24 cellular contexts compared by ENCODE assay signal in the genomic region with DNA sequence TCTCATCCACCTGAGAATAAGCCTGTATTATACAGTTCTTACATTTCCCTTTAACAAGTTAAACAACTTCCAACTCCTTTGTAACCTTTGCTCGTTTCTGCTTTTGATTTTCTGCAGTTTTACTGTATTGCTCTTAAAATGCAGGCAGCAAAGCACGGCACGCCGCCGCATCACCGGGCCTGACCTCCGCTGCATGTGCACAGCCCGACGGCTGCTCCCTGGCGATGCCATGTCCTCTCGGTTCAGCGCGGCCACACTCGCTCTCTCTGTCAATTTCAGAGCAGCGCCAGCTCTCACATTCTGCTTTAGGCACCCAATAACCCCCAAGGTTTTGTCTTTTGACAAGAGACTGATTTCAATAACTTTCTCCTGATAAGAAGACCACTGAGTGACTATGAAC.
"Had no signal": no experiment of that assay in that cellular context is flagged by ENCODE, and none has a peak within 500 bp of the region (broad histone marks: within the 10 kb centered on the region; RNA-seq: fewer than 3 reads in every experiment).

No MANE protein-coding gene starts in this region.

- H3K36me3 ChIP-seq: esophagus muscularis mucosa, gastroesophageal sphincter, heart left ventricle, left lung, lower lobe of right lung had no signal

- DNase-seq: dermis blood vessel endothelial cell; effector CD4-positive, alpha-beta T cell; effector memory CD4-positive, alpha-beta T cell; foreskin keratinocyte; heart left ventricle; hypothalamus; immature natural killer cell; islet precursor cell; left cardiac atrium; left lung; left ventricle myocardium superior; lower lobe of right lung; mesenchymal stem cell; mucosa of descending colon; naive B cell had no signal

- H3K4me3 ChIP-seq: coronary artery, dorsolateral prefrontal cortex, esophagus muscularis mucosa, gastroesophageal sphincter, heart left ventricle, hepatocyte, left lung, lower lobe of right lung, mucosa of descending colon had no signal

- H3K79me2 ChIP-seq: hepatocyte had no signal

- H3K27me3 ChIP-seq: dorsolateral prefrontal cortex, esophagus muscularis mucosa, foreskin keratinocyte, gastroesophageal sphincter, heart left ventricle, hepatocyte, left lung had no signal

- H3K4me3 Mint-ChIP-seq: immature natural killer cell, mesothelial cell of epicardium, naive B cell had no signal

- H2AFZ ChIP-seq: hepatocyte had no signal

- H3K27ac Mint-ChIP-seq: immature natural killer cell, mesothelial cell of epicardium, naive B cell had no signal

- H3K27ac ChIP-seq: coronary artery, dorsolateral prefrontal cortex, esophagus muscularis mucosa, foreskin keratinocyte, gastroesophageal sphincter, heart left ventricle, hepatocyte, left lung, lower lobe of right lung had no signal

- H3K4me1 ChIP-seq: esophagus muscularis mucosa, foreskin keratinocyte, gastroesophageal sphincter, left lung, lower lobe of right lung had no signal

- ATAC-seq: foreskin keratinocyte, gastroesophageal sphincter, heart left ventricle, left cardiac atrium, left lung, left ventricle myocardium superior, lower lobe of right lung, mucosa of descending colon had no signal

- H3K4me2 ChIP-seq: hepatocyte had no signal

- FAIRE-seq: colon, endothelial cell of umbilical vein, frontal cortex had no signal

- H3K4me1 Mint-ChIP-seq: immature natural killer cell, mesothelial cell of epicardium, naive B cell had no signal
